10 cellular contexts compared by ENCODE assay signal in the genomic region with DNA sequence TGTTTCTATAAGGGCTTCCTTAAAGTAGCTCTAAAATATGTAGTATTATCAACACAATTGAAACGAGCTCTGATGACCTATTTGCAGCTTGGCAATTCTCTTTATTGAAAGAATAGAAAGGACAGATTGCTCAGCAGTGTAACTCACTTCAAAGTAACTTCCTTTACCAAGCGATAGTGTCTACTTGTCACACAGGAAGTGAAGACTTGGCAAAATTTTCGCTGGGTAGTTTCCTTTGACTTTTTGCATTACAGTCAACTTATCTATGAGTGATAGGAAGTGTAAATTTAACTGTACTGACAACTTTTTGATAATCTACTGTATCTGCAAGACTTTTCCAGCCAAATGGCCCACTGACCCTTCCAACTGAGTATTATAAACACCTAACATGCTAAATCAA. TPM values are rescaled to one million over a fixed set of nuclear protein-coding genes. Genes with fewer than 3 reads are reported as not detected.
DNase-seq lines count a peak whose midpoint lies in the region; ATAC-seq and TF ChIP-seq lines count a peak whose summit lies in the region.
"Had no signal": no experiment of that assay in that cellular context is flagged by ENCODE, and none has a peak within 500 bp of the region (broad histone marks: within the 10 kb centered on the region; RNA-seq: fewer than 3 reads in every experiment).

No MANE protein-coding gene starts in this region.

- peak overlapping the region; percentile 73 for H3K27ac Mint-ChIP-seq in dendritic cell treated with granulocyte-macrophage colony-stimulating factor and Interleukin-4, amounts not matched to agents 40 ng/mL and 50 ng/mL, for 4 days

- H3K27me3 Mint-ChIP-seq in dendritic cell treated with granulocyte-macrophage colony-stimulating factor and Interleukin-4, amounts not matched to agents 40 ng/mL and 50 ng/mL, for 4 days: no peaks in the 10 kb centered on the region

- H3K36me3 ChIP-seq in GM06990 (ENCODE audit: control insufficient read depth, insufficient read depth, low read length) (no peaks in the 10 kb centered on the region), gastroesophageal sphincter (no peaks in the 10 kb centered on the region)
- H3K36me3 ChIP-seq: sigmoid colon, tibial nerve had no signal

- no peak overlapping the region for H3K27ac ChIP-seq in gastroesophageal sphincter
- H3K27ac ChIP-seq: tibial nerve had no signal

- TF ChIP-seq CTCF in GM06990 (IDR thresholded peaks at IDR 0.05; ENCODE audit: insufficient read depth, low read length, poor library complexity, severe bottlenecking) (no peak), gastroesophageal sphincter (IDR thresholded peaks at IDR 0.05) (no peak)

- no peaks in the 10 kb centered on the region for H3K9me3 Mint-ChIP-seq in dendritic cell treated with granulocyte-macrophage colony-stimulating factor and Interleukin-4, amounts not matched to agents 40 ng/mL and 50 ng/mL, for 4 days

- WGBS in gastroesophageal sphincter (ENCODE audit: low coverage in 1 of 2), 2 donors: 65 to 73% methylated on average over 3 of the region's 3 CpGs

- no peak overlapping the region for H3K4me3 ChIP-seq in GM06990 (replicated peaks; ENCODE audit: low read depth, low read length)
- H3K4me3 ChIP-seq in gastroesophageal sphincter: no peak overlapping the region
- H3K4me3 ChIP-seq: sigmoid colon, tibial nerve had no signal

- peaks cover 82% of the 10 kb centered on the region for H3K4me1 Mint-ChIP-seq in dendritic cell treated with granulocyte-macrophage colony-stimulating factor and Interleukin-4, amounts not matched to agents 40 ng/mL and 50 ng/mL, for 4 days (ENCODE audit: low read depth)

- H3K27me3 ChIP-seq in GM06990 (replicated peaks; ENCODE audit: control insufficient read depth, insufficient read depth, low read length) (no peaks in the 10 kb centered on the region), gastroesophageal sphincter (no peaks in the 10 kb centered on the region)
- H3K27me3 ChIP-seq: sigmoid colon, tibial nerve had no signal

- no peak for TF ChIP-seq EP300 in gastroesophageal sphincter (IDR thresholded peaks at IDR 0.05)

- no peak for TF ChIP-seq POLR2A in gastroesophageal sphincter (IDR thresholded peaks at IDR 0.05)

- DNase-seq in GM06990 (ENCODE audit: extremely low read depth, insufficient read length) (peak; percentile 61), NCI-H446 (lab: John Stamatoyannopoulos, UW) (no peak), NCI-H510A (lab: John Stamatoyannopoulos, UW) (no peak)
- no peak for DNase-seq in stimulated activated CD4-positive, alpha-beta T cell treated with anti-CD3 and anti-CD28 coated beads, Interleukin-15, amount 100 ng/mL, for 24 hours
- DNase-seq: sigmoid colon had no signal

- no peaks in the 10 kb centered on the region for H3K9me3 ChIP-seq in gastroesophageal sphincter
- H3K9me3 ChIP-seq: sigmoid colon, tibial nerve had no signal

- peaks cover 2 to 46% (median 4%) of the 10 kb centered on the region in 3 donors for H3K4me1 ChIP-seq in gastroesophageal sphincter

- peaks cover 26% of the 10 kb centered on the region for H3K36me3 Mint-ChIP-seq in dendritic cell treated with granulocyte-macrophage colony-stimulating factor and Interleukin-4, amounts not matched to agents 40 ng/mL and 50 ng/mL, for 4 days (ENCODE audit: low read depth)

- intact Hi-C loops in dendritic cell treated with granulocyte-macrophage colony-stimulating factor and Interleukin-4, amounts not matched to agents 40 ng/mL and 50 ng/mL, for 4 days (cut with micrococcal nuclease): no loop called here

- ATAC-seq in GM19438 (IDR thresholded peaks at IDR 0.05; ENCODE audit: low read depth, unreplicated experiment) (peak; percentile 63), HG03196 (IDR thresholded peaks at IDR 0.05; ENCODE audit: unreplicated experiment) (peak; percentile 71), gastroesophageal sphincter (no peak)

- H3K4me3 Mint-ChIP-seq in dendritic cell treated with granulocyte-macrophage colony-stimulating factor and Interleukin-4, amounts not matched to agents 40 ng/mL and 50 ng/mL, for 4 days: peak overlapping the region; percentile 0

RNA-seq across cellular contexts. Expression of gene SLC9A9, which starts 22.8 kb away (rescaled TPM):
- 10 to 100 TPM; 10.1 to 27.2 (median 16.7) TPM for total RNA-seq in gastroesophageal sphincter
